8 cellular contexts compared by ENCODE assay signal in genomic region chr19:39408392-39409206, GRCh38. TPM values are rescaled to one million over a fixed set of nuclear protein-coding genes. Genes with fewer than 3 reads are reported as not detected.
A peak's percentile ranks its signal among the peaks of the same experiment; 100 is the strongest.
DNase-seq lines count a peak whose midpoint lies in the region; ATAC-seq and TF ChIP-seq lines count a peak whose summit lies in the region.

No MANE protein-coding gene starts in this region.

- no peaks in the 10 kb centered on the region for H3K9me3 ChIP-seq in muscle layer of duodenum (ENCODE audit: control insufficient read depth in 1 of 2, low read length in 2 of 2)

- H3K27ac ChIP-seq in coronary artery (peak overlapping the region; percentile 99 to 100), muscle layer of duodenum (ENCODE audit: low read length) (peak overlapping the region; percentile 99)

- DNase-seq in activated T-cell treated with anti-CD3 and anti-CD28 coated beads for 1 hour (ENCODE audit: low read depth), result peak; percentile 46
- no peak for DNase-seq in activated T-cell treated with anti-CD3 and anti-CD28 coated beads for 4 hours
- peak; percentile 75 for DNase-seq in RKO (ENCODE audit: low spot score)
- DNase-seq in coronary artery (ENCODE audit: low spot score), result no peak
- DNase-seq in mesenteric fat pad (ENCODE audit: low spot score), result no peak

- peaks cover 17 to 22% of the 10 kb centered on the region in 2 donors for H3K36me3 ChIP-seq in muscle layer of duodenum (ENCODE audit: control insufficient read depth in 1 of 2, insufficient read depth in 2 of 2, low read length in 2 of 2)

- ATAC-seq in HG03457 (IDR thresholded peaks at IDR 0.05; ENCODE audit: unreplicated experiment), result no peak
- no peak for ATAC-seq in esophagus mucosa

- no peak for TF ChIP-seq CTCF in coronary artery (IDR thresholded peaks at IDR 0.05)

- H3K4me1 ChIP-seq in muscle layer of duodenum (ENCODE audit: control insufficient read depth in 1 of 2, insufficient read depth in 2 of 2, low read length in 2 of 2), result peaks cover 0 to 16% of the 10 kb centered on the region in 2 donors

- no peaks in the 10 kb centered on the region for H3K27me3 ChIP-seq in muscle layer of duodenum (ENCODE audit: low read depth, low read length)

- H3K4me3 ChIP-seq in coronary artery (peak overlapping the region; percentile 97), muscle layer of duodenum (ENCODE audit: low read depth in 1 of 2, low read length in 2 of 2) (peak overlapping the region; percentile 98 to 99)

RNA-seq across cellular contexts. Expression of gene ZFP36, which starts 2.0 kb away (rescaled TPM):
- total RNA-seq in mesenteric fat pad (1,383 TPM), esophagus mucosa (141 TPM)

RNA-seq across cellular contexts. Expression of gene PLEKHG2, which starts 3.9 kb away (rescaled TPM):
- 56.4 TPM for total RNA-seq in mesenteric fat pad
- total RNA-seq in esophagus mucosa, result 12.8 TPM

RNA-seq across cellular contexts. Expression of gene MED29, which starts 17.4 kb away (rescaled TPM):
- 34.1 TPM for total RNA-seq in mesenteric fat pad
- total RNA-seq in esophagus mucosa, result 21.4 TPM

RNA-seq across cellular contexts. Expression of gene PAF1, which starts 17.7 kb away (rescaled TPM):
- total RNA-seq in mesenteric fat pad, result 29.7 TPM
- total RNA-seq in esophagus mucosa, result 29.5 TPM

RNA-seq across cellular contexts. Expression of gene RPS16, which starts 27.1 kb away (rescaled TPM):
- total RNA-seq in mesenteric fat pad, result 1,454 TPM
- 2,374 TPM for total RNA-seq in esophagus mucosa

Comparison
In these comparisons a context has a peak if more than half of its experiments do, and no peak if none do; other contexts are left out.
1. DNase-seq: peak in activated T-cell treated with anti-CD3 and anti-CD28 coated beads for 1 hour (single experiment) and RKO (single experiment); none in activated T-cell treated with anti-CD3 and anti-CD28 coated beads for 4 hours (single experiment), coronary artery (single experiment) and mesenteric fat pad (single experiment).